In the genomic region with DNA sequence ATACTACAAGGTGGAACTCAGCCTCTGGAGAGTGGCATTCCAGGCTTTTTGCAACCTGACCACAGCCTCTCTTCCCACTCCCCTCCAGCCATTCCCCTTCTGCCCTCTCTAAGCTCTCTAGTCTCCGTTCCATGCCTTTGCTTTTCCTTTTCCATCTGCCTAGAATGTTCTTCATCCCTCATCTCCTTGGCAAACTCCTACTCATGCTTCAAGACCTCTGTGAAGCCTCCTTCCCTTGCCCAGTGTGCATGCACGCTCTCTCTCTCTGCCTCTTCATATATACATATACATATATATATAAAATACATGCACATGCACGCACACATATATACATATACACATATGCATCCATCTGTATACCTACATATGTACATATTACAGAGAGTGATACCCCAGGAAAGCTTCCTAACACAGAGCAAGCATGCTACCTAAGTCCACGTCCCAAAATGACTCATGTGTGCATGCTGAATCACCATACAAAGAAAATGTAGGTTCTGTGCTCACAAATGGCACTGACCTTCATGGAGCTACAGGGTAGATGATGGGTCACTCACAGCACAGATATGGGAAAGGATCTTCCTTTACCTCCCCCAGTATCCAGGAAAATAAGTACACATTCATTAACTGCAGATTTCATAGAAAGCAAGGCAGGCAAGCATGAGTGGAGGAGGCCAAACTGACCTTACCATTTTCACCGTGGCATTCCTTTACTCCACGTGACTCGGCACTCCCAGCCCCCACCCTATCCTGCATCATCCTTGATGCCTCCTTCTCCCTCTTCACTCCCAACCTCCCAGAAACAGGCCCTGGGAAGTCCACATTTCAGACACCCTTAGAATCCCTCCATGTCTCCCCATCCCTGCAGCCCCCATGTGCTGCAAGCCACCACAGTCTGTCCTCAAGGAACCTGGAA, we compare ENCODE assay signal across 18 cellular contexts.
A peak's percentile ranks its signal among the peaks of the same experiment; 100 is the strongest.
DNase-seq lines count a peak whose midpoint lies in the region; ATAC-seq, FAIRE-seq and TF ChIP-seq lines count a peak whose summit lies in the region.
"Had no signal": no experiment of that assay in that cellular context is flagged by ENCODE, and none has a peak within 500 bp of the region (broad histone marks: within the 10 kb centered on the region; RNA-seq: fewer than 3 reads in every experiment).

No MANE protein-coding gene starts in this region.

- H3K27ac ChIP-seq in PC-3 (ENCODE audit: low read length) = peak overlapping the region; percentile 6
- no peak overlapping the region for H3K27ac ChIP-seq in esophagus squamous epithelium
- H3K27ac ChIP-seq: skin epidermis, suprapubic skin had no signal

- H3K27me3 Mint-ChIP-seq in neural crest cell (ENCODE audit: low read depth) = no peaks in the 10 kb centered on the region
- H3K27me3 Mint-ChIP-seq in stimulated activated naive CD8-positive, alpha-beta T cell treated with anti-CD3 and anti-CD28 coated beads, Interleukin-15, amount 100 ng/mL, for 72 hours = peaks cover 34% of the 10 kb centered on the region

- 48 to 56% methylated on average over 7 of the region's 7 CpGs for WGBS in esophagus squamous epithelium, 2 donors

- H3K9me3 ChIP-seq in PC-3 (ENCODE audit: low read length) = no peaks in the 10 kb centered on the region
- H3K9me3 ChIP-seq in esophagus squamous epithelium = peaks cover 0 to 9% (median 0%) of the 10 kb centered on the region in 3 donors
- H3K9me3 ChIP-seq: suprapubic skin had no signal

- in situ Hi-C loops in KBM-7 (cut with MboI; ENCODE audit: low pct_unique_long_range_greater_than_20kb, low sequenced_read_pairs) = no loop called here

- TF ChIP-seq POLR2A in esophagus squamous epithelium (IDR thresholded peaks at IDR 0.05) = no peak

- H3K27me3 ChIP-seq in PC-3 (ENCODE audit: low read length) = peaks cover 5% of the 10 kb centered on the region; the same call in 1 of the 2 replicates
- peaks cover 1% of the 10 kb centered on the region for H3K27me3 ChIP-seq in bronchial epithelial cell (ENCODE audit: control insufficient read depth, insufficient read depth, low read length)
- H3K27me3 ChIP-seq in esophagus squamous epithelium = peaks cover 0 to 8% (median 0%) of the 10 kb centered on the region in 4 donors
- H3K27me3 ChIP-seq: suprapubic skin had no signal

- H3K4me1 Mint-ChIP-seq in neural crest cell = peaks cover 29% of the 10 kb centered on the region
- H3K4me1 Mint-ChIP-seq in stimulated activated naive CD8-positive, alpha-beta T cell treated with anti-CD3 and anti-CD28 coated beads, Interleukin-15, amount 100 ng/mL, for 72 hours = no peaks in the 10 kb centered on the region
- H3K4me1 Mint-ChIP-seq: activated CD4-positive, alpha-beta T cell treated with anti-CD3 and anti-CD28 coated beads, Interleukin-2, amount 10 ng/mL, durations not matched to agents 24 days and 14 days had no signal

- POLR2A ChIA-PET in PC-3 (lab: Charles Lee; ENCODE audit: unreplicated experiment) = no interaction called here

- TF ChIP-seq CTCF in PC-3 (conservative IDR thresholded peaks at IDR 0.05; ENCODE audit: low read depth, low read length) (no peak), bronchial epithelial cell (IDR thresholded peaks at IDR 0.05; ENCODE audit: insufficient read depth, low read length, severe bottlenecking) (no peak), neural crest cell (conservative IDR thresholded peaks at IDR 0.05) (no peak), esophagus squamous epithelium (IDR thresholded peaks at IDR 0.05) (no peak)

- H3K9ac ChIP-seq in PC-3 (ENCODE audit: low read length) = no peak overlapping the region; the same call in 1 of the 2 replicates

- no peaks in the 10 kb centered on the region for H3K79me2 ChIP-seq in PC-3 (ENCODE audit: low read length)

- no peaks in the 10 kb centered on the region for H3F3A ChIP-seq in PC-3 (ENCODE audit: low read length, unreplicated experiment)

- DNase-seq in EL = peak; percentile 26
- peak; percentile 99 for DNase-seq in PC-3
- DNase-seq in bronchial epithelial cell (ENCODE audit: low read depth) = peak; percentile 64
- DNase-seq in neural crest cell (ENCODE audit: low read depth, low spot score) = no peak
- DNase-seq in esophagus squamous epithelium (lab: John Stamatoyannopoulos, UW) = no peak
- no peak for DNase-seq in stimulated activated naive CD8-positive, alpha-beta T cell treated with anti-CD3 and anti-CD28 coated beads, Interleukin-15, amount 100 ng/mL, for 72 hours
- DNase-seq in KBM-7 = no peak
- DNase-seq: activated CD4-positive, alpha-beta T cell treated with anti-CD3 and anti-CD28 coated beads, Interleukin-2, amount 10 ng/mL, durations not matched to agents 24 days and 14 days; activated gamma-delta T cell treated with Interleukin-2 at 50 U/mL for 16 hours; anterior cingulate cortex; endodermal cell; NCI-H69; stimulated activated CD8-positive, alpha-beta memory T cell treated with anti-CD3 and anti-CD28 coated beads, Interleukin-4, amount 100 ng/mL, for 48 hours had no signal

- H3K9me3 Mint-ChIP-seq in neural crest cell = peaks cover 3% of the 10 kb centered on the region
- H3K9me3 Mint-ChIP-seq in stimulated activated naive CD8-positive, alpha-beta T cell treated with anti-CD3 and anti-CD28 coated beads, Interleukin-15, amount 100 ng/mL, for 72 hours = no peaks in the 10 kb centered on the region
- H3K9me3 Mint-ChIP-seq: activated CD4-positive, alpha-beta T cell treated with anti-CD3 and anti-CD28 coated beads, Interleukin-2, amount 10 ng/mL, durations not matched to agents 24 days and 14 days had no signal

- H3K36me3 Mint-ChIP-seq in neural crest cell (ENCODE audit: low read depth) = no peaks in the 10 kb centered on the region

- peak overlapping the region; percentile 13 for H3K4me2 ChIP-seq in PC-3 (ENCODE audit: low read length)

- ATAC-seq in PC-3 (peak; percentile 83), HG02763 (IDR thresholded peaks at IDR 0.05; ENCODE audit: unreplicated experiment) (no peak)
- no peak for ATAC-seq in stimulated activated naive CD8-positive, alpha-beta T cell treated with anti-CD3 and anti-CD28 coated beads, Interleukin-15, amount 100 ng/mL, for 72 hours
- ATAC-seq: left lobe of liver had no signal

- H3K36me3 ChIP-seq in PC-3 (ENCODE audit: low read depth, low read length) (no peaks in the 10 kb centered on the region), bronchial epithelial cell (ENCODE audit: control insufficient read depth, insufficient read depth, low read length) (no peaks in the 10 kb centered on the region), esophagus squamous epithelium (no peaks in the 10 kb centered on the region)
- H3K36me3 ChIP-seq: suprapubic skin had no signal

- no peak overlapping the region for H3K4me3 Mint-ChIP-seq in neural crest cell
- no peak overlapping the region for H3K4me3 Mint-ChIP-seq in stimulated activated naive CD8-positive, alpha-beta T cell treated with anti-CD3 and anti-CD28 coated beads, Interleukin-15, amount 100 ng/mL, for 72 hours
- H3K4me3 Mint-ChIP-seq: activated CD4-positive, alpha-beta T cell treated with anti-CD3 and anti-CD28 coated beads, Interleukin-2, amount 10 ng/mL, durations not matched to agents 24 days and 14 days; endodermal cell had no signal

- H3K4me1 ChIP-seq in PC-3 (ENCODE audit: insufficient read depth, low read length) = peaks cover 21% of the 10 kb centered on the region
- no peaks in the 10 kb centered on the region for H3K4me1 ChIP-seq in esophagus squamous epithelium
- H3K4me1 ChIP-seq: suprapubic skin had no signal

- no TSS peak for BruUV-seq in PC-3 (replicated peaks; lab: Mats Ljungman, UMichigan)

- peaks cover 5% of the 10 kb centered on the region; the same call in 1 of the 2 replicates for H3K9me2 ChIP-seq in PC-3 (replicated peaks; ENCODE audit: low read length)

- no peaks in the 10 kb centered on the region for H4K20me1 ChIP-seq in PC-3 (ENCODE audit: low read length)

- peak overlapping the region; percentile 51 for H2AFZ ChIP-seq in PC-3 (ENCODE audit: low read length)

- peak overlapping the region; percentile 5 for H3K27ac Mint-ChIP-seq in neural crest cell (ENCODE audit: unreplicated experiment)
- H3K27ac Mint-ChIP-seq in stimulated activated naive CD8-positive, alpha-beta T cell treated with anti-CD3 and anti-CD28 coated beads, Interleukin-15, amount 100 ng/mL, for 72 hours = peak overlapping the region in 1 of 2 donors; percentile 67
- H3K27ac Mint-ChIP-seq: activated CD4-positive, alpha-beta T cell treated with anti-CD3 and anti-CD28 coated beads, Interleukin-2, amount 10 ng/mL, durations not matched to agents 24 days and 14 days; endodermal cell had no signal

- H3K4me3 ChIP-seq in PC-3 (ENCODE audit: low read length) (no peak overlapping the region), bronchial epithelial cell (ENCODE audit: low read depth, low read length) (no peak overlapping the region), esophagus squamous epithelium (no peak overlapping the region)
- H3K4me3 ChIP-seq: skin epidermis, suprapubic skin had no signal

- CTCF ChIA-PET in PC-3 (lab: Charles Lee) = no interaction called here

- no peak for FAIRE-seq in bronchial epithelial cell (lab: Jason Lieb, UNC)
- FAIRE-seq: frontal cortex had no signal

- intact Hi-C loops in PC-3 (cut with micrococcal nuclease) (no loop called here), esophagus squamous epithelium (cut with DNase I) (no loop called here)

Comparison
In these comparisons a context has a peak if more than half of its experiments do, and no peak if none do; other contexts are left out.
1. DNase-seq: peak in EL (single experiment), PC-3 (single experiment) and bronchial epithelial cell (single experiment); none in neural crest cell (single experiment), esophagus squamous epithelium (single experiment), stimulated activated naive CD8-positive, alpha-beta T cell treated with anti-CD3 and anti-CD28 coated beads, Interleukin-15, amount 100 ng/mL, for 72 hours (0 of 2) and KBM-7 (single experiment).